Comparison of ENCODE assay signal across 9 cellular contexts in the genomic region with DNA sequence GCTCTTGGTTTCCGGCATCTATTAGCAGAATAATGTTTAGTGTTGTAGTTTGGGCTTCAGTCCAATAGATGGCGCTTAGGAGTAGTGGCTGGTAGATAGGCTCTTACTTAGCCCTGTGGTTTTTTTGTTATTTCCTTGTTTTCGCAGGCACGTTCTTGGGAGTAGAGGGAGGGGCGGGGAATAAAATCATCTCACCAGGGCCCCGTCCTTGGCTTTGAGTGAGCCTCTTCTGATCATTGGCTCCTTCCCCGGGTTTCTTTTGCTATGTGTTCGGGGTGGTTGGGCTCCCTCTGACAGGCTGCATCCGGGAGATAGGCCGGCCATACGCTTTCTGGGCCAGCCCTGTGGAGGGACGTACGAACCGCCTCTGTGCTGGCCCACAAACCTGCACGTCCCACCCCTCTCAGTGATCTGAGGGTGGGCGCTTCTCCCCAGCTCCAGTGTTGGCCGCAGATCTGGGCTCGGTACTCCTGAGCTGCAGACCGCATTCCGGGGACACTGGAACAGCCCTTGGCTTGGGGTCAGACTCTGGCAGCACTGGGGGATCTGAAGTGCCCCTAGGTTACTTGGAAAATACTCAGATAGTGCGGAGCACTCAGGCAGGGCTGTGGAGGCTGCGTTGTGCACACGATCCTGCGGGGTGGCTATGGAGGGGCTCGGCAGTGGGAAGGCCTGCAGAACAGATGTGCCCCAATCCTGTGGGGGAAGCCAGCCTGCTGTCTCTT.
A peak's percentile ranks its signal among the peaks of the same experiment; 100 is the strongest.
DNase-seq lines count a peak whose midpoint lies in the region; ATAC-seq and TF ChIP-seq lines count a peak whose summit lies in the region.
"Had no signal": no experiment of that assay in that cellular context is flagged by ENCODE, and none has a peak within 500 bp of the region (broad histone marks: within the 10 kb centered on the region; RNA-seq: fewer than 3 reads in every experiment).

No MANE protein-coding gene starts in this region.

- no peaks in the 10 kb centered on the region for H3K79me1 ChIP-seq in H9 (ENCODE audit: insufficient read depth, low read depth, low read length, poor library complexity, severe bottlenecking)

- peak overlapping the region in 2 of 3 experiments; percentile 41 to 70; a peak in 3 of 7 replicates for H3K27ac Mint-ChIP-seq in H9
- H3K27ac Mint-ChIP-seq: T-helper 1 cell treated with Interleukin-12 subunit alpha and Interleukin-12 subunit beta and Interleukin-4 antibody, amounts not matched to agents 30 μg/mL and 1 μg/mL, for 36 hours had no signal

- no peak overlapping the region for H4K8ac ChIP-seq in H9 (replicated peaks; ENCODE audit: insufficient read length, low read depth, low read length)

- no peak overlapping the region for H3T11ph ChIP-seq in H9 (ENCODE audit: low read length)

- H3K9ac ChIP-seq in H9 (ENCODE audit: extremely low read depth, insufficient read length, low read length), result no peak overlapping the region
- no peak overlapping the region for H3K9ac ChIP-seq in PC-3 (ENCODE audit: low read length)

- no peak overlapping the region for H2AFZ ChIP-seq in H9 (ENCODE audit: low read length)
- H2AFZ ChIP-seq in PC-3 (ENCODE audit: low read length), result peak overlapping the region; percentile 40

- no peaks in the 10 kb centered on the region for H3K27me3 Mint-ChIP-seq in H9 (ENCODE audit: low read depth)

- H2BK5ac ChIP-seq in H9 (ENCODE audit: insufficient read length, low read length), result no peak overlapping the region

- no CpG with 5 or more reads among the region's 25 CpGs for WGBS in H9 (ENCODE audit: extremely low coverage, insufficient read length, low lambda C conversion rate)

- H3K4me1 ChIP-seq in H9 (ENCODE audit: insufficient read depth, low read length), result no peaks in the 10 kb centered on the region; the same call in 1 of the 2 replicates
- no peaks in the 10 kb centered on the region; the same call in 1 of the 2 replicates for H3K4me1 ChIP-seq in PC-3 (ENCODE audit: insufficient read depth, low read length)
- H3K4me1 ChIP-seq in upper lobe of right lung, result no peaks in the 10 kb centered on the region

- CTCF ChIA-PET in GM10248 (lab: Yijun Ruan, JAX), result interaction anchor here (0.8 to 1.9 kb wide), 8 partner anchors 9 to 278 kb away, joined by 3 to 7 read pairs (median 4); no protein-coding TSS in a partner anchor
- CTCF ChIA-PET in PC-3 (lab: Charles Lee), result no interaction called here

- intact Hi-C loops in PC-3 (cut with micrococcal nuclease), result loop anchor here (1.0 to 5.0 kb wide), 4 partner anchors 106 to 275 kb away; no protein-coding TSS in a partner anchor
- intact Hi-C loops in upper lobe of right lung (cut with DNase I), result no loop called here

- no peak overlapping the region for H3K23ac ChIP-seq in H9 (ENCODE audit: insufficient read length, low read depth, low read length)

- H3K23me2 ChIP-seq in H9 (ENCODE audit: insufficient read length, low read depth, low read length, poor library complexity, severe bottlenecking), result no peaks in the 10 kb centered on the region

- peak overlapping the region; percentile 53 for H3K18ac ChIP-seq in H9 (ENCODE audit: insufficient read length, low read depth, low read length)

- peak overlapping the region; percentile 76 for H3K14ac ChIP-seq in H9 (ENCODE audit: insufficient read depth, low read length)

- no peak overlapping the region for H2BK20ac ChIP-seq in H9 (ENCODE audit: low read depth, low read length, poor library complexity, severe bottlenecking)

- H3K4me3 Mint-ChIP-seq in H9, result peak overlapping the region in 1 of 2 experiments; percentile 26; a peak in 1 of 5 replicates
- H3K4me3 Mint-ChIP-seq: T-helper 1 cell treated with Interleukin-12 subunit alpha and Interleukin-12 subunit beta and Interleukin-4 antibody, amounts not matched to agents 30 μg/mL and 1 μg/mL, for 36 hours had no signal

- no peak overlapping the region for H3K4ac ChIP-seq in H9 (ENCODE audit: low read depth, low read length)

- ATAC-seq in PC-3 (peak; percentile 97), upper lobe of right lung (peak; percentile 96)

- POLR2A ChIA-PET in GM10248 (lab: Yijun Ruan, JAX) (no interaction called here), PC-3 (lab: Charles Lee; ENCODE audit: unreplicated experiment) (no interaction called here)

- no peak overlapping the region for H2BK15ac ChIP-seq in H9 (ENCODE audit: low read depth, low read length)

- TF ChIP-seq CTCF in GM10248 (IDR thresholded peaks at IDR 0.05; ENCODE audit: control extremely low read depth, extremely low read depth, low read depth, missing control alignments) (peak; percentile 71), H9 (conservative IDR thresholded peaks at IDR 0.05) (peak; percentile 77), PC-3 (conservative IDR thresholded peaks at IDR 0.05; ENCODE audit: low read depth, low read length) (peak; percentile 91), cardiac fibroblast (IDR thresholded peaks at IDR 0.05; ENCODE audit: low read depth, low read length) (peak; percentile 90), upper lobe of right lung (IDR thresholded peaks at IDR 0.05) (peak; percentile 65)

- no peak overlapping the region for H2BK12ac ChIP-seq in H9 (ENCODE audit: insufficient read length, low read depth, low read length)

- DNase-seq in AG08396 (ENCODE audit: low spot score) (peak; percentile 60), GM10248 (ENCODE audit: extremely low spot score) (peak; percentile 59), H9 (peak; percentile 78), PC-3 (peak; percentile 92), cardiac fibroblast (ENCODE audit: low read depth in 2 of 2) (peak; percentile 86), kidney tubule cell (ENCODE audit: low spot score) (peak; percentile 82), upper lobe of right lung (no peak)
- peak; percentile 69 for DNase-seq in Jurkat, Clone E6-1 (ENCODE audit: low read depth, low spot score)

- no peak overlapping the region for H3K56ac ChIP-seq in H9 (ENCODE audit: insufficient read length, low read depth, low read length)

- peaks cover 0 to 3% (median 0%) of the 10 kb centered on the region in 3 experiments; a peak in 2 of 7 replicates for H3K36me3 Mint-ChIP-seq in H9 (ENCODE audit: insufficient read depth in 1 of 3, low read depth in 3 of 3)

- H4K91ac ChIP-seq in H9 (ENCODE audit: insufficient read length, low read depth, low read length), result no peak overlapping the region

- no peaks in the 10 kb centered on the region for H3K36me3 ChIP-seq in PC-3 (ENCODE audit: low read depth, low read length)
- H3K36me3 ChIP-seq in upper lobe of right lung, result no peaks in the 10 kb centered on the region

- H3K4me1 Mint-ChIP-seq in H9, result peaks cover 16 to 19% of the 10 kb centered on the region in 2 experiments

- H3K27ac ChIP-seq in H9 (ENCODE audit: insufficient read length, low read depth, low read length), result no peak overlapping the region
- no peak overlapping the region for H3K27ac ChIP-seq in PC-3 (ENCODE audit: low read length)
- no peak overlapping the region for H3K27ac ChIP-seq in upper lobe of right lung

- H3K27me3 ChIP-seq in H9 (ENCODE audit: insufficient read depth, low read length) (no peaks in the 10 kb centered on the region), PC-3 (ENCODE audit: low read length) (no peaks in the 10 kb centered on the region), upper lobe of right lung (no peaks in the 10 kb centered on the region)

- H3K4me2 ChIP-seq in H9 (ENCODE audit: insufficient read depth, insufficient read length, low read length) (no peak overlapping the region), PC-3 (ENCODE audit: low read length) (0 out of 2 replicates have a peak overlapping the region, but pooled peaks have one; percentile 19)

- H3K9me2 ChIP-seq in PC-3 (replicated peaks; ENCODE audit: low read length), result no peaks in the 10 kb centered on the region

- BruUV-seq in PC-3 (replicated peaks; lab: Mats Ljungman, UMichigan), result no TSS peak

- peak overlapping the region; percentile 27 for H4K5ac ChIP-seq in H9 (ENCODE audit: insufficient read length, low read depth, low read length)

- H3K9me3 ChIP-seq in H9 (ENCODE audit: control insufficient read depth, low read depth, low read length), result no peaks in the 10 kb centered on the region
- no peaks in the 10 kb centered on the region for H3K9me3 ChIP-seq in PC-3 (ENCODE audit: low read length)
- no peaks in the 10 kb centered on the region for H3K9me3 ChIP-seq in upper lobe of right lung

- H3K4me3 ChIP-seq in Jurkat, Clone E6-1 (ENCODE audit: low read length), result no peak overlapping the region
- H3K4me3 ChIP-seq in PC-3 (ENCODE audit: low read length) (no peak overlapping the region), cardiac fibroblast (replicated peaks in 1 of 2; ENCODE audit: low read depth in 2 of 2, low read length in 2 of 2) (no peak overlapping the region), upper lobe of right lung (no peak overlapping the region)

- H3K79me2 ChIP-seq in H9 (ENCODE audit: insufficient read depth, low read length), result no peaks in the 10 kb centered on the region
- no peaks in the 10 kb centered on the region for H3K79me2 ChIP-seq in PC-3 (ENCODE audit: low read length)

- H2BK120ac ChIP-seq in H9 (ENCODE audit: low read depth, low read length, poor library complexity, severe bottlenecking), result no peak overlapping the region

- H4K20me1 ChIP-seq in H9 (ENCODE audit: control insufficient read depth, insufficient read depth, insufficient read length) (no peaks in the 10 kb centered on the region), PC-3 (ENCODE audit: low read length) (no peaks in the 10 kb centered on the region)

- H2AK5ac ChIP-seq in H9 (ENCODE audit: insufficient read length, low read length), result no peak overlapping the region

- no peaks in the 10 kb centered on the region for H3K9me3 Mint-ChIP-seq in H9
- H3K9me3 Mint-ChIP-seq: T-helper 1 cell treated with Interleukin-12 subunit alpha and Interleukin-12 subunit beta and Interleukin-4 antibody, amounts not matched to agents 30 μg/mL and 1 μg/mL, for 36 hours had no signal

- H3F3A ChIP-seq in PC-3 (ENCODE audit: low read length, unreplicated experiment), result no peaks in the 10 kb centered on the region
